Comparison of ENCODE assay signal across 14 cellular contexts in genomic region chr12:105641742-105642141, GRCh38.
"Had no signal": no experiment of that assay in that cellular context is flagged by ENCODE, and none has a peak within 500 bp of the region (broad histone marks: within the 10 kb centered on the region; RNA-seq: fewer than 3 reads in every experiment).

No MANE protein-coding gene starts in this region.

- H3K27me3 ChIP-seq: left lung, testis, upper lobe of right lung had no signal

- H3K36me3 ChIP-seq: left lung, prostate gland, spleen, upper lobe of right lung had no signal

- H3K27ac ChIP-seq: epithelial cell of prostate, left lung, prostate gland, spleen, testis, upper lobe of right lung, VCaP had no signal

- DNase-seq: activated CD4-positive, alpha-beta memory T cell treated with anti-CD3 and anti-CD28 coated beads, Interleukin-2, amount 10 ng/mL, durations not matched to agents 7 days and 5 days; activated gamma-delta T cell; activated T-cell treated with anti-CD3 and anti-CD28 coated beads, Interleukin-2, amount 50 U/mL, for 4 hours; islet precursor cell; left lung; occipital lobe; spleen; testis; upper lobe of right lung had no signal

- ATAC-seq: activated naive CD4-positive, alpha-beta T cell treated with anti-CD3 and anti-CD28 coated beads, Interleukin-2, amount 50 U/mL, for 72 hours; activated T-cell treated with anti-CD3 and anti-CD28 coated beads, Interleukin-2, amount 50 U/mL, for 4 hours; left lung; sciatic nerve; upper lobe of right lung had no signal

- H3K4me1 ChIP-seq: left lung, prostate gland, spleen, testis, upper lobe of right lung had no signal

- H3K9me3 ChIP-seq: prostate gland, testis, upper lobe of right lung had no signal

- H3K4me3 ChIP-seq: left lung, prostate gland, spleen, testis, upper lobe of right lung had no signal
